19 cellular contexts compared by ENCODE assay signal in the genomic region with DNA sequence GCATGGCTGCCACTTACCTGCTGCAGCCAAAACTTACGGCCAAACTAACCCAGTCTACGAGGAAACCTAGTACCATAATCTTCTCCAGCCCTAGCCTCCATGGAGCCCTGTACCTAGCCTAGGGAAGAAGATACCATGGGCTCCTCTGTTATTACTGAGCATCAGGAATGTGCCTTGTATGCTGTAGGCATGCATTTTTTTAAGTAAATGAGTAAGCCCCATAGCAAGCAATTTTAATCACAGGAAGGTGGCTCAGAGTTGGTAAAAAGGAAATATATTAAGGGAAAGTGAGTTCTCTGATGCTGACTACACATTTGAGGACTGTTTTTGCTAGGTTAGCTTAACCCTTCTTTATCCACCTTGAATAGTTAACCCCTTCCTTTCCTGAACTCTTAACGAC. TPM values are rescaled to one million over a fixed set of nuclear protein-coding genes. Genes with fewer than 3 reads are reported as not detected.
DNase-seq lines count a peak whose midpoint lies in the region; ATAC-seq and TF ChIP-seq lines count a peak whose summit lies in the region.
"Had no signal": no experiment of that assay in that cellular context is flagged by ENCODE, and none has a peak within 500 bp of the region (broad histone marks: within the 10 kb centered on the region; RNA-seq: fewer than 3 reads in every experiment).

No MANE protein-coding gene starts in this region.

- POLR2A ChIA-PET in MCF 10A (lab: Yijun Ruan, JAX): interaction anchor here (0.7 to 1.1 kb wide), 3 partner anchors 8 to 230 kb away, joined by 3 read pairs; a partner anchor contains a TSS

- H3K27me3 ChIP-seq in mammary epithelial cell (ENCODE audit: insufficient read depth, low read length): no peaks in the 10 kb centered on the region
- H3K27me3 ChIP-seq in adrenal gland: no peaks in the 10 kb centered on the region
- H3K27me3 ChIP-seq: SJCRH30 had no signal

- H3K4me3 Mint-ChIP-seq in MCF 10A (ENCODE audit: unreplicated experiment) (no peak overlapping the region), glutamatergic neuron (ENCODE audit: unreplicated experiment) (peak overlapping the region; percentile 28)
- H3K4me3 Mint-ChIP-seq: CD8-positive, alpha-beta memory T cell had no signal

- no peaks in the 10 kb centered on the region for H3K36me3 ChIP-seq in mammary epithelial cell (ENCODE audit: insufficient read depth, low read length)
- no peaks in the 10 kb centered on the region for H3K36me3 ChIP-seq in adrenal gland (replicated peaks in 1 of 2)
- no peaks in the 10 kb centered on the region for H3K36me3 ChIP-seq in mucosa of descending colon (ENCODE audit: low read depth)
- H3K36me3 ChIP-seq: SJCRH30 had no signal

- H3K9me3 Mint-ChIP-seq in MCF 10A (ENCODE audit: unreplicated experiment): no peaks in the 10 kb centered on the region
- H3K9me3 Mint-ChIP-seq in glutamatergic neuron (ENCODE audit: unreplicated experiment): peaks cover 4% of the 10 kb centered on the region
- H3K9me3 Mint-ChIP-seq: CD8-positive, alpha-beta memory T cell had no signal

- in situ Hi-C loops in mammary epithelial cell (cut with MboI; ENCODE audit: low sequenced_read_pairs in 2 of 2): no loop called here

- peak; percentile 12 for DNase-seq in mammary epithelial cell
- no peak for DNase-seq in MCF 10A (ENCODE audit: unreplicated experiment)
- DNase-seq in M059J (ENCODE audit: low read depth): peak; percentile 41
- DNase-seq in glutamatergic neuron: no peak
- no peak for DNase-seq in adrenal gland
- no peak for DNase-seq in activated CD8-positive, alpha-beta memory T cell treated with anti-CD3 and anti-CD28 coated beads for 24 hours
- DNase-seq in mucosa of descending colon: no peak
- DNase-seq: 8988T; CD8-positive, alpha-beta memory T cell; KBM-7; NCI-H1105; NCI-H2081; NCI-H2171; NCI-H446; NCI-H526 treated with DMSO at 0.1 percent for 48 hours; OCI-M1; SJCRH30 had no signal

- intact Hi-C loops in mammary epithelial cell (cut with micrococcal nuclease): no loop called here
- intact Hi-C loops in MCF 10A (cut with micrococcal nuclease): no loop called here
- intact Hi-C loops in adrenal gland (cut with DNase I): no loop called here
- intact Hi-C loops in mucosa of descending colon (cut with DNase I, micrococcal nuclease): no loop called here

- H3K4me2 ChIP-seq in mammary epithelial cell (ENCODE audit: insufficient read depth, low read depth, low read length): no peak overlapping the region

- TF ChIP-seq POLR2A in adrenal gland (IDR thresholded peaks at IDR 0.05): no peak

- H3K27me3 Mint-ChIP-seq in MCF 10A (ENCODE audit: insufficient read depth, unreplicated experiment) (peaks cover 61% of the 10 kb centered on the region), glutamatergic neuron (ENCODE audit: unreplicated experiment) (peaks cover 7% of the 10 kb centered on the region)

- no peak for ATAC-seq in mucosa of descending colon
- ATAC-seq: HepG2 had no signal

- H3K27ac ChIP-seq in mammary epithelial cell (ENCODE audit: insufficient read depth, low read depth, low read length) (no peak overlapping the region), adrenal gland (no peak overlapping the region)
- H3K27ac ChIP-seq: C4-2B, SJCRH30 had no signal

- no peak overlapping the region for H3K9ac ChIP-seq in mammary epithelial cell (ENCODE audit: insufficient read depth, low read length)

- 32% methylated on average over 3 of the region's 3 CpGs for WGBS in mammary epithelial cell (ENCODE audit: low coverage, missing lambda C conversion rate)
- 78 to 91% (median 89%) methylated on average over 3 of the region's 3 CpGs for WGBS in adrenal gland, 4 donors

- TF ChIP-seq CTCF in mammary epithelial cell (conservative IDR thresholded peaks at IDR 0.05 in 1 of 2, IDR thresholded peaks at IDR 0.05 in 1 of 2; ENCODE audit: extremely low read depth in 1 of 2, insufficient read depth in 1 of 2, low read depth in 1 of 2, low read length in 2 of 2) (no peak), MCF 10A (IDR thresholded peaks at IDR 0.05; ENCODE audit: unreplicated experiment) (no peak), glutamatergic neuron (IDR thresholded peaks at IDR 0.05; ENCODE audit: partially characterized antibody, unreplicated experiment) (no peak), adrenal gland (IDR thresholded peaks at IDR 0.05) (no peak), mucosa of descending colon (IDR thresholded peaks at IDR 0.05) (no peak)

- H2AFZ ChIP-seq in mammary epithelial cell (ENCODE audit: low read depth, low read length): no peak overlapping the region

- no peaks in the 10 kb centered on the region for H3K4me1 ChIP-seq in mammary epithelial cell (ENCODE audit: insufficient read depth, low read length)
- peaks cover 0 to 21% of the 10 kb centered on the region in 2 donors for H3K4me1 ChIP-seq in adrenal gland (replicated peaks in 1 of 2)
- H3K4me1 ChIP-seq in mucosa of descending colon (ENCODE audit: low read depth): no peaks in the 10 kb centered on the region

- H3K4me1 Mint-ChIP-seq in MCF 10A (ENCODE audit: insufficient read depth, unreplicated experiment) (peaks cover 5% of the 10 kb centered on the region), glutamatergic neuron (ENCODE audit: low read depth, unreplicated experiment) (peaks cover 56% of the 10 kb centered on the region)
- H3K4me1 Mint-ChIP-seq: CD8-positive, alpha-beta memory T cell had no signal

- H3K36me3 Mint-ChIP-seq in MCF 10A (ENCODE audit: insufficient read depth, unreplicated experiment): no peaks in the 10 kb centered on the region
- H3K36me3 Mint-ChIP-seq in glutamatergic neuron (ENCODE audit: unreplicated experiment): no peaks in the 10 kb centered on the region
- H3K36me3 Mint-ChIP-seq: CD8-positive, alpha-beta memory T cell had no signal

- H3K79me2 ChIP-seq in mammary epithelial cell (ENCODE audit: insufficient read depth, low read length): no peaks in the 10 kb centered on the region

- dilution Hi-C loops in mammary epithelial cell (cut with HindIII; ENCODE audit: low sequenced_read_pairs): loop anchor here (10.0 kb wide), 1 partner anchor 57 kb away; no protein-coding TSS in a partner anchor

- CTCF ChIA-PET in mammary epithelial cell (lab: Charles Lee; ENCODE audit: low non-redundant PET) (no interaction called here), MCF 10A (lab: Yijun Ruan, JAX) (interaction anchor here (1.1 kb wide), 1 partner anchor 85 kb away, joined by 4 read pairs; no protein-coding TSS in a partner anchor)

- H4K20me1 ChIP-seq in mammary epithelial cell (ENCODE audit: insufficient read depth, low read length): no peaks in the 10 kb centered on the region

- no peak overlapping the region for H3K27ac Mint-ChIP-seq in MCF 10A (ENCODE audit: low read depth, unreplicated experiment)
- no peak overlapping the region for H3K27ac Mint-ChIP-seq in glutamatergic neuron (ENCODE audit: unreplicated experiment)
- H3K27ac Mint-ChIP-seq: CD8-positive, alpha-beta memory T cell had no signal

- H3K9me3 ChIP-seq in mammary epithelial cell (replicated peaks; ENCODE audit: insufficient read depth, low read length) (no peaks in the 10 kb centered on the region), adrenal gland (replicated peaks in 1 of 3) (no peaks in the 10 kb centered on the region), mucosa of descending colon (no peaks in the 10 kb centered on the region)
- H3K9me3 ChIP-seq: SJCRH30 had no signal

- BruUV-seq in mammary epithelial cell (replicated peaks; lab: Mats Ljungman, UMichigan) (no TSS peak), MCF 10A (replicated peaks; lab: Mats Ljungman, UMichigan) (no TSS peak)

- no peak overlapping the region for H3K4me3 ChIP-seq in mammary epithelial cell (replicated peaks in 1 of 3; ENCODE audit: insufficient read depth in 1 of 3, low read depth in 2 of 3, low read length in 3 of 3)
- H3K4me3 ChIP-seq in adrenal gland: no peak overlapping the region
- H3K4me3 ChIP-seq in mucosa of descending colon: no peak overlapping the region
- H3K4me3 ChIP-seq: SJCRH30 had no signal

RNA-seq across cellular contexts. Expression of a gene that starts 21.2 kb away (rescaled TPM):
- total RNA-seq in mammary epithelial cell: 10 to 100 TPM; 37.6 to 94.9 TPM
- 12.7 TPM for polyA plus RNA-seq in mammary epithelial cell
- polyA minus RNA-seq in mammary epithelial cell: 28.6 TPM
- total RNA-seq in MCF 10A (2022): 0.29 and 0.98 TPM in 2 replicates
- total RNA-seq in M059J (2014; rRNA removed; shearing (Covaris generic)): 17.6 and 24.1 TPM in 2 replicates
- total RNA-seq in glutamatergic neuron (ENCODE audit: unreplicated experiment): 301 TPM
- 10 to 100 TPM; 31.2 to 76.7 (median 49.5) TPM for total RNA-seq in adrenal gland
- polyA plus RNA-seq in adrenal gland: 10 to 100 TPM; 15.0 to 56.2 (median 24.6) TPM
- total RNA-seq in mucosa of descending colon: 10 to 100 TPM; 12.3 to 27.6 (median 22.7) TPM
- total RNA-seq: HepG2 had no signal
- polyA plus RNA-seq: CD8-positive, alpha-beta memory T cell; HepG2 had no signal

Comparison
In these comparisons a context has a peak if more than half of its experiments do, and no peak if none do; other contexts are left out.
1. DNase-seq: peak in mammary epithelial cell (single experiment) and M059J (single experiment); none in MCF 10A (single experiment), glutamatergic neuron (single experiment), adrenal gland (0 of 7), activated CD8-positive, alpha-beta memory T cell treated with anti-CD3 and anti-CD28 coated beads for 24 hours (single experiment) and mucosa of descending colon (0 of 3).